Comparison of ENCODE assay signal across 11 cellular contexts in genomic region chr17:76251478-76252039, GRCh38. TPM values are rescaled to one million over a fixed set of nuclear protein-coding genes. Genes with fewer than 3 reads are reported as not detected.
DNase-seq lines count a peak whose midpoint lies in the region; ATAC-seq and TF ChIP-seq lines count a peak whose summit lies in the region.
"Had no signal": no experiment of that assay in that cellular context is flagged by ENCODE, and none has a peak within 500 bp of the region (broad histone marks: within the 10 kb centered on the region; RNA-seq: fewer than 3 reads in every experiment).

No MANE protein-coding gene starts in this region.

- H3K27ac ChIP-seq in ascending aorta = peak overlapping the region; percentile 31 to 52
- peak overlapping the region; percentile 72 to 86 (median 84) for H3K27ac ChIP-seq in upper lobe of left lung
- H3K27ac ChIP-seq: cardiac muscle cell had no signal

- peak overlapping the region; percentile 79 for H3K4me3 Mint-ChIP-seq in memory B cell

- ATAC-seq in memory B cell (ENCODE audit: low read depth) = no peak
- ATAC-seq in upper lobe of left lung (ENCODE audit: low FRiP score in 2 of 2) = peak in 1 of 2 donors; percentile 10
- no peak for ATAC-seq in GM21737 (IDR thresholded peaks at IDR 0.05; ENCODE audit: unreplicated experiment)
- no peak for ATAC-seq in GM19455 (IDR thresholded peaks at IDR 0.05; ENCODE audit: unreplicated experiment)
- ATAC-seq in HG02840 (IDR thresholded peaks at IDR 0.05; ENCODE audit: low FRiP score, unreplicated experiment) = no peak

- WGBS in upper lobe of left lung, 2 donors = 85% methylated on average over 8 of the region's 8 CpGs

- intact Hi-C loops in ascending aorta (cut with DNase I) = no loop called here

- H3K27me3 Mint-ChIP-seq in memory B cell = peaks cover 1% of the 10 kb centered on the region

- H3K4me1 ChIP-seq in ascending aorta = no peaks in the 10 kb centered on the region
- H3K4me1 ChIP-seq in upper lobe of left lung = peaks cover 22 to 36% (median 23%) of the 10 kb centered on the region in 4 donors

- H3K9me3 Mint-ChIP-seq in memory B cell = no peaks in the 10 kb centered on the region

- peak overlapping the region; percentile 78 for H3K27ac Mint-ChIP-seq in memory B cell

- TF ChIP-seq POLR2A in upper lobe of left lung (IDR thresholded peaks at IDR 0.05) = no peak

- DNase-seq in activated effector memory CD4-positive, alpha-beta T cell treated with anti-CD3 and anti-CD28 coated beads, Interleukin-2, amount 50 U/mL, for 16 hours = peak; percentile 31
- no peak for DNase-seq in activated effector memory CD4-positive, alpha-beta T cell treated with Interleukin-2 at 50 U/mL for 16 hours
- DNase-seq in ascending aorta (ENCODE audit: low spot score in 2 of 2) = peak in 1 of 2 donors; percentile 44
- DNase-seq in memory B cell (ENCODE audit: low spot score in 2 of 2) = no peak
- DNase-seq in upper lobe of left lung = no peak
- DNase-seq: NCI-H1092, SW 1271 had no signal

- H3K9me3 ChIP-seq in ascending aorta (no peaks in the 10 kb centered on the region), upper lobe of left lung (no peaks in the 10 kb centered on the region)

- H3K27me3 ChIP-seq in ascending aorta (no peaks in the 10 kb centered on the region), upper lobe of left lung (no peaks in the 10 kb centered on the region)
- H3K27me3 ChIP-seq: cardiac muscle cell had no signal

- H3K4me3 ChIP-seq in ascending aorta (no peak overlapping the region), upper lobe of left lung (no peak overlapping the region)
- H3K4me3 ChIP-seq: cardiac muscle cell had no signal

- TF ChIP-seq EP300 in upper lobe of left lung (IDR thresholded peaks at IDR 0.05) = no peak

- H3K4me1 Mint-ChIP-seq in memory B cell = peaks cover 21% of the 10 kb centered on the region

- H3K36me3 Mint-ChIP-seq in memory B cell = no peaks in the 10 kb centered on the region

- H3K36me3 ChIP-seq in ascending aorta (no peaks in the 10 kb centered on the region), upper lobe of left lung (no peaks in the 10 kb centered on the region)
- H3K36me3 ChIP-seq: cardiac muscle cell had no signal

- no peak for TF ChIP-seq CTCF in ascending aorta (IDR thresholded peaks at IDR 0.05)
- no peak for TF ChIP-seq CTCF in upper lobe of left lung (IDR thresholded peaks at IDR 0.05)

RNA-seq across cellular contexts. Expression of gene RNF157, which starts 11.3 kb away (rescaled TPM):
- total RNA-seq in ascending aorta = 2.4 TPM
- 10 to 100 TPM in 1 of 6 donors, 1 to 10 TPM in 5; 1.1 to 14.7 (median 2.5) TPM for total RNA-seq in upper lobe of left lung

RNA-seq across cellular contexts. Expression of gene UBALD2, which starts 13.6 kb away (rescaled TPM):
- 15.9 TPM for total RNA-seq in ascending aorta
- total RNA-seq in upper lobe of left lung = 10 to 100 TPM in 5 of 6 donors, 1 to 10 TPM in 1; 8.4 to 74.9 (median 26.8) TPM

RNA-seq across cellular contexts. Expression of gene QRICH2, which starts 56.5 kb away (rescaled TPM):
- 10.6 TPM for total RNA-seq in ascending aorta
- total RNA-seq in upper lobe of left lung = 1 to 10 TPM; 1.7 to 9.4 (median 2.8) TPM
